ENCODE assay signal across 8 cellular contexts in the genomic region with DNA sequence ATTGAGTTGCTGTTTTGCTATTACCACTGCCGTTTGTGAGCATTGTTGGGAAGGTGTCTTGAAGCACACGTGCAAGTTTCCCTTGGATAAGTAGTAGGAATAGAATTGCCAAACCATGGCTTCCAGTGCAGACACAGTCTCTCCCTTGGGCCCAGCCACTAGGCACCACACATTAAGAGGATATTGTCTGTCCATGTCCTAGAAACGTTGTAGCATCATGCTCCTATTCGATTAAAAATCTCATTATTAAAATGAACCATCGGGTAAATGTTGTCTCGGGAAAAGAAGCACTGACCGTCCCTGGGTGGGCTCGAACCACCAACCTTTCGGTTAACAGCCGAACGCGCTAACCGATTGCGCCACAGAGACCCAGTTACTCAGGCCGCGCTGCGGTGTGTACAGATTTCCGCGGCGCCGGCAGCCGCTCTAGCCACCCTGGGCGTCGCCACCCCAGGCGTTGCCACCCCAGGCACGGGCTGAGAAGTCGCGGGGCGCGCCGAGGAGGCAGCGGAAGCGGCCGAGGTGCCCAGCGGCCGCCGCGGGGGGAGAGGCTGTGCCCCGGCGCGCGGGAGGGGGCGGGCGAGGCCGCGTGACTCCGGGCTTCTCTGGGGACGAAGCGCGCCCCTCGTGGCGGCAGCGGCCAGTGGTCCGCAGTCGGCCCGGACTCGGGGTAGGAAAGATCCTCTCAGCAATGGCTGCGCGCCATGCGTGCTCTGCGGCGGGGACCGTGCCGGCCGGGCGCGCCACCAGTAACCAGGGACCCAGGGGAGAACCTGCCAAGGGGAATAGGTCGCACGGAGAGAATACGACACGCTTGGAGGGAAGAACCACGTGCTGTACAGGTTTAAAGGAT. TPM values are rescaled to one million over a fixed set of nuclear protein-coding genes. Genes with fewer than 3 reads are reported as not detected.
DNase-seq lines count a peak whose midpoint lies in the region; ATAC-seq and TF ChIP-seq lines count a peak whose summit lies in the region.

No MANE protein-coding gene starts in this region.

- peak; percentile 50 for DNase-seq in GM04503 (ENCODE audit: low read depth)
- DNase-seq in HFF-Myc (ENCODE audit: extremely low read depth, low read depth), result peak; percentile 55
- peak; percentile 85 for DNase-seq in MV-4-11 (lab: John Stamatoyannopoulos, UW)
- peak; percentile 89 to 94 for DNase-seq in activated naive CD4-positive, alpha-beta T cell treated with anti-CD3 and anti-CD28 coated beads, Interleukin-2, amount 50 U/mL, for 72 hours (ENCODE audit: low spot score in 2 of 2)
- DNase-seq in head of caudate nucleus, result peak; percentile 74 to 95 (median 90)
- peak; percentile 82 to 90 (median 85) for DNase-seq in ovary
- DNase-seq in thyroid gland, result peak; percentile 95

- H3K4me3 ChIP-seq in HFF-Myc (replicated peaks; ENCODE audit: low read depth, low read length) (peak overlapping the region; percentile 39), ovary (peak overlapping the region; percentile 45), thyroid gland (replicated peaks in 1 of 3) (peak overlapping the region; percentile 12 to 37 (median 30))

- peak; percentile 59 for TF ChIP-seq CTCF in HFF-Myc (IDR thresholded peaks at IDR 0.05; ENCODE audit: low read depth, low read length, missing control alignments)
- TF ChIP-seq CTCF in ovary (IDR thresholded peaks at IDR 0.05), result peak; percentile 40 to 84 (median 77)
- TF ChIP-seq CTCF in thyroid gland (IDR thresholded peaks at IDR 0.05), result peak; percentile 12 to 80 (median 73)

- H3K27ac Mint-ChIP-seq in activated naive CD4-positive, alpha-beta T cell treated with anti-CD3 and anti-CD28 coated beads, Interleukin-2, amount 50 U/mL, for 72 hours, result peak overlapping the region; percentile 84 to 97

- TF ChIP-seq EP300 in ovary (IDR thresholded peaks at IDR 0.05), result no peak

- H3K9me3 Mint-ChIP-seq in activated naive CD4-positive, alpha-beta T cell treated with anti-CD3 and anti-CD28 coated beads, Interleukin-2, amount 50 U/mL, for 72 hours, result peaks cover 3 to 4% of the 10 kb centered on the region in 2 donors

- H3K36me3 ChIP-seq in ovary (no peaks in the 10 kb centered on the region), thyroid gland (no peaks in the 10 kb centered on the region)

- WGBS in ovary, 3 donors, result 1% methylated on average over 57 to 72 of the region's 72 CpGs
- whole genome bisulfite sequencing in thyroid gland, 2 donors, result 1% methylated on average over 27 to 31 of the region's 72 CpGs

- H3K27ac ChIP-seq in ovary, result peak overlapping the region; percentile 62 to 81
- peak overlapping the region; percentile 30 to 80 (median 78) for H3K27ac ChIP-seq in thyroid gland

- TF ChIP-seq POLR2A in ovary (IDR thresholded peaks at IDR 0.05) (no peak), thyroid gland (IDR thresholded peaks at IDR 0.05) (peak in 1 of 2 donors; percentile 40)

- ATAC-seq in SK-N-SH treated with all-trans-retinoic acid at 6 μM for 48 hours, result peak; percentile 94
- ATAC-seq in activated naive CD4-positive, alpha-beta T cell treated with anti-CD3 and anti-CD28 coated beads, Interleukin-2, amount 50 U/mL, for 72 hours, result peak; percentile 94 to 96

- H3K36me3 Mint-ChIP-seq in activated naive CD4-positive, alpha-beta T cell treated with anti-CD3 and anti-CD28 coated beads, Interleukin-2, amount 50 U/mL, for 72 hours, result peaks cover 6% of the 10 kb centered on the region in 2 donors

- intact Hi-C loops in head of caudate nucleus (cut with DNase I), result loop anchor here (1.0 to 10.0 kb wide), 2 partner anchors 57 to 209 kb away; a partner anchor contains a TSS
- intact Hi-C loops in ovary (cut with DNase I), result loop anchor here in 1 of 4 donors (2.0 kb wide), 1 partner anchor 57 kb away; a partner anchor contains a TSS
- intact Hi-C loops in thyroid gland (cut with DNase I), result loop anchor here (10.0 kb wide), 1 partner anchor 131 kb away; no protein-coding TSS in a partner anchor

- H3K9me3 ChIP-seq in ovary (no peaks in the 10 kb centered on the region), thyroid gland (no peaks in the 10 kb centered on the region)

- H3K4me1 ChIP-seq in ovary (ENCODE audit: insufficient read depth) (peaks cover 2% of the 10 kb centered on the region), thyroid gland (no peaks in the 10 kb centered on the region)

- H3K27me3 ChIP-seq in ovary (no peaks in the 10 kb centered on the region), thyroid gland (no peaks in the 10 kb centered on the region)

TF ChIP-seq in SK-N-SH treated with all-trans-retinoic acid at 6 μM for 48 hours, 23 proteins besides CTCF, POLR2A, EP300 and RAD21:
- no peak for TF ChIP-seq PPARA (CRISPR knock-in tag; IDR thresholded peaks at IDR 0.05; ENCODE audit: borderline replicate concordance)
- no peak for TF ChIP-seq ESRRG (CRISPR knock-in tag; IDR thresholded peaks at IDR 0.05)
- TF ChIP-seq ISL1 (CRISPR knock-in tag; IDR thresholded peaks at IDR 0.05), result no peak
- TF ChIP-seq OSR1 (CRISPR knock-in tag; IDR thresholded peaks at IDR 0.05), result no peak
- TF ChIP-seq, protein P1, sequence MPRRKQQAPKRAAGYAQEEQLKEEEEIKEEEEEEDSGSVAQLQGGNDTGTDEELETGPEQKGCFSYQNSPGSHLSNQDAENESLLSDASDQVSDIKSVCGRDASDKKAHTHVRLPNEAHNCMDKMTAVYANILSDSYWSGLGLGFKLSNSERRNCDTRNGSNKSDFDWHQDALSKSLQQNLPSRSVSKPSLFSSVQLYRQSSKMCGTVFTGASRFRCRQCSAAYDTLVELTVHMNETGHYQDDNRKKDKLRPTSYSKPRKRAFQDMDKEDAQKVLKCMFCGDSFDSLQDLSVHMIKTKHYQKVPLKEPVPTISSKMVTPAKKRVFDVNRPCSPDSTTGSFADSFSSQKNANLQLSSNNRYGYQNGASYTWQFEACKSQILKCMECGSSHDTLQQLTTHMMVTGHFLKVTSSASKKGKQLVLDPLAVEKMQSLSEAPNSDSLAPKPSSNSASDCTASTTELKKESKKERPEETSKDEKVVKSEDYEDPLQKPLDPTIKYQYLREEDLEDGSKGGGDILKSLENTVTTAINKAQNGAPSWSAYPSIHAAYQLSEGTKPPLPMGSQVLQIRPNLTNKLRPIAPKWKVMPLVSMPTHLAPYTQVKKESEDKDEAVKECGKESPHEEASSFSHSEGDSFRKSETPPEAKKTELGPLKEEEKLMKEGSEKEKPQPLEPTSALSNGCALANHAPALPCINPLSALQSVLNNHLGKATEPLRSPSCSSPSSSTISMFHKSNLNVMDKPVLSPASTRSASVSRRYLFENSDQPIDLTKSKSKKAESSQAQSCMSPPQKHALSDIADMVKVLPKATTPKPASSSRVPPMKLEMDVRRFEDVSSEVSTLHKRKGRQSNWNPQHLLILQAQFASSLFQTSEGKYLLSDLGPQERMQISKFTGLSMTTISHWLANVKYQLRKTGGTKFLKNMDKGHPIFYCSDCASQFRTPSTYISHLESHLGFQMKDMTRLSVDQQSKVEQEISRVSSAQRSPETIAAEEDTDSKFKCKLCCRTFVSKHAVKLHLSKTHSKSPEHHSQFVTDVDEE (CRISPR knock-in tag; IDR thresholded peaks at IDR 0.05), result peak; percentile 66; the same call in 1 of the 2 replicates
- TF ChIP-seq SNAI2 (CRISPR knock-in tag; IDR thresholded peaks at IDR 0.05), result 0 out of 2 replicates have a peak, but pooled peaks have one; percentile 41

RNA-seq across cellular contexts. Expression of a gene that starts 56.2 kb away (rescaled TPM):
- 10 to 100 TPM; 15.4 to 18.8 TPM for total RNA-seq in activated naive CD4-positive, alpha-beta T cell treated with anti-CD3 and anti-CD28 coated beads, Interleukin-2, amount 50 U/mL, for 72 hours
- total RNA-seq in ovary (10 to 100 TPM; 19.4 to 26.8 (median 22.4) TPM), thyroid gland (10 to 100 TPM; 23.6 to 31.0 (median 27.5) TPM)
- 10 to 100 TPM; 12.1 to 16.2 TPM for polyA plus RNA-seq in ovary

Comparison
In these comparisons a context has a peak if more than half of its experiments do, and no peak if none do; other contexts are left out.
1. Peak in every context shown above with its lines: DNase-seq, ATAC-seq, H3K4me3 ChIP-seq and H3K27ac ChIP-seq.